In genomic region chr16:80362816-80363215, GRCh38 we compare ENCODE assay signal across 34 cellular contexts.
"Had no signal": no experiment of that assay in that cellular context is flagged by ENCODE, and none has a peak within 500 bp of the region (broad histone marks: within the 10 kb centered on the region; RNA-seq: fewer than 3 reads in every experiment).

No MANE protein-coding gene starts in this region.

- H3K27me3 Mint-ChIP-seq: activated CD8-positive, alpha-beta T cell treated with anti-CD3 and anti-CD28 coated beads for 36 hours had no signal

- H3K36me3 Mint-ChIP-seq: activated CD4-positive, alpha-beta memory T cell treated with anti-CD3 and anti-CD28 coated beads for 36 hours; activated naive CD4-positive, alpha-beta T cell treated with anti-CD3 and anti-CD28 coated beads, Interleukin-2, amount 50 U/mL, for 72 hours; activated naive CD8-positive, alpha-beta T cell treated with anti-CD3 and anti-CD28 coated beads for 36 hours had no signal

- H3K4me1 Mint-ChIP-seq: activated B cell treated with CpG ODN at 0.5 μM for 24 hours; activated CD4-positive, alpha-beta T cell treated with anti-CD3 and anti-CD28 coated beads, Interleukin-2, amount 10 ng/mL, durations not matched to agents 24 days and 14 days; activated naive CD8-positive, alpha-beta T cell treated with anti-CD3 and anti-CD28 coated beads for 36 hours; activated T-helper 17 cell treated with anti-CD3 and anti-CD28 coated beads, Interleukin-2, amount 50 U/mL, for 72 hours had no signal

- H3K27me3 ChIP-seq: adrenal gland, body of pancreas, brain microvascular endothelial cell, breast epithelium had no signal

- H3K36me3 ChIP-seq: adrenal gland, brain microvascular endothelial cell, breast epithelium had no signal

- H3K9me3 ChIP-seq: adrenal gland, body of pancreas, breast epithelium had no signal

- H3K4me3 Mint-ChIP-seq: activated B cell treated with CpG ODN at 0.5 μM for 24 hours; activated CD4-positive, alpha-beta memory T cell treated with anti-CD3 and anti-CD28 coated beads for 36 hours; activated CD4-positive, alpha-beta T cell treated with anti-CD3 and anti-CD28 coated beads, Interleukin-2, amount 10 ng/mL, durations not matched to agents 24 days and 14 days; activated CD8-positive, alpha-beta T cell treated with anti-CD3 and anti-CD28 coated beads for 36 hours; activated naive CD4-positive, alpha-beta T cell treated with anti-CD3 and anti-CD28 coated beads for 36 hours; activated naive CD8-positive, alpha-beta T cell treated with anti-CD3 and anti-CD28 coated beads for 36 hours; activated T-cell treated with anti-CD3 and anti-CD28 coated beads, Interleukin-2, amount 50 U/mL, for 4 hours; activated T-cell treated with anti-CD3 and anti-CD28 coated beads, Interleukin-2, amount 50 U/mL, for 72 hours; activated T-helper 1 cell treated with anti-CD3 and anti-CD28 coated beads, Interleukin-12 subunit alpha, Interleukin-12 subunit beta, Interleukin-2, Interleukin-4 antibody, amounts not matched to agents 30 ng/mL and 10 ng/mL and 1 ng/mL, durations not matched to agents 14 hours and 24 hours and 36 hours; activated T-helper 17 cell treated with anti-CD3 and anti-CD28 coated beads, Interleukin-2, amount 50 U/mL, for 72 hours; T-helper 1 cell treated with Interleukin-12 subunit alpha and Interleukin-12 subunit beta and Interleukin-4 antibody, amounts not matched to agents 30 μg/mL and 1 μg/mL, for 36 hours; T-helper 2 cell treated with Interferon-gamma antibody and Interleukin-4, amounts not matched to agents 5 μg/mL and 100 μg/mL, for 36 hours had no signal

- DNase-seq: activated B cell treated with CpG ODN at 0.5 μM for 24 hours; activated CD4-positive, alpha-beta memory T cell treated with anti-CD3 and anti-CD28 coated beads for 36 hours; activated CD4-positive, alpha-beta T cell treated with anti-CD3 and anti-CD28 coated beads for 4 hours; activated CD4-positive, alpha-beta T cell treated with anti-CD3 and anti-CD28 coated beads, Interleukin-2, amount 10 ng/mL, durations not matched to agents 24 days and 14 days; activated CD4-positive, alpha-beta T cell treated with anti-CD3 and anti-CD28 coated beads, Interleukin-2, amount 50 U/mL, for 1 hour; activated CD4-positive, alpha-beta T cell treated with anti-CD3 and anti-CD28 coated beads, Interleukin-2, amount 50 U/mL, for 4 hours; activated CD4-positive, CD25-positive, alpha-beta regulatory T cell treated with anti-CD3 and anti-CD28 coated beads, Interleukin-2, amount 50 U/mL, for 72 hours; activated CD8-positive, alpha-beta memory T cell treated with anti-CD3 and anti-CD28 coated beads, Interleukin-2, amount 50 U/mL, for 4 hours; activated CD8-positive, alpha-beta T cell treated with anti-CD3 and anti-CD28 coated beads for 36 hours; activated effector memory CD4-positive, alpha-beta T cell treated with anti-CD3 and anti-CD28 coated beads, Interleukin-2, amount 50 U/mL, for 16 hours; activated gamma-delta T cell treated with Interleukin-2 at 50 U/mL for 16 hours; activated naive CD4-positive, alpha-beta T cell; activated naive CD4-positive, alpha-beta T cell treated with anti-CD3 and anti-CD28 coated beads for 36 hours; activated naive CD4-positive, alpha-beta T cell treated with anti-CD3 and anti-CD28 coated beads, Interleukin-2, amount 50 U/mL, for 16 hours; activated naive CD8-positive, alpha-beta T cell treated with anti-CD3 and anti-CD28 coated beads for 36 hours; activated T-cell treated with anti-CD3 and anti-CD28 coated beads for 4 hours; activated T-cell treated with anti-CD3 and anti-CD28 coated beads, Interleukin-2, amount 50 U/mL, for 1 hour; activated T-cell treated with anti-CD3 and anti-CD28 coated beads, Interleukin-2, amount 50 U/mL, for 4 hours; activated T-cell treated with anti-CD3 and anti-CD28 coated beads, Interleukin-2, amount 50 U/mL, for 72 hours; adrenal gland; amniotic stem cell; aorta; body of pancreas; brain microvascular endothelial cell; central memory CD4-positive, alpha-beta T cell; T-helper 2 cell; T-helper 9 cell had no signal

- H3K9me3 Mint-ChIP-seq: activated B cell treated with CpG ODN at 0.5 μM for 24 hours; activated CD4-positive, alpha-beta memory T cell treated with anti-CD3 and anti-CD28 coated beads for 36 hours; activated CD4-positive, alpha-beta T cell treated with anti-CD3 and anti-CD28 coated beads, Interleukin-2, amount 10 ng/mL, durations not matched to agents 24 days and 14 days; activated CD8-positive, alpha-beta T cell treated with anti-CD3 and anti-CD28 coated beads for 36 hours; activated naive CD4-positive, alpha-beta T cell treated with anti-CD3 and anti-CD28 coated beads for 36 hours; activated naive CD4-positive, alpha-beta T cell treated with anti-CD3 and anti-CD28 coated beads, Interleukin-2, amount 50 U/mL, for 72 hours; activated naive CD8-positive, alpha-beta T cell treated with anti-CD3 and anti-CD28 coated beads for 36 hours; activated T-cell treated with anti-CD3 and anti-CD28 coated beads, Interleukin-2, amount 50 U/mL, for 4 hours; activated T-cell treated with anti-CD3 and anti-CD28 coated beads, Interleukin-2, amount 50 U/mL, for 72 hours; activated T-helper 1 cell treated with anti-CD3 and anti-CD28 coated beads, Interleukin-12 subunit alpha, Interleukin-12 subunit beta, Interleukin-2, Interleukin-4 antibody, amounts not matched to agents 30 ng/mL and 10 ng/mL and 1 ng/mL, durations not matched to agents 14 hours and 24 hours and 36 hours; activated T-helper 17 cell treated with anti-CD3 and anti-CD28 coated beads, Interleukin-2, amount 50 U/mL, for 72 hours; T-helper 1 cell treated with Interleukin-12 subunit alpha and Interleukin-12 subunit beta and Interleukin-4 antibody, amounts not matched to agents 30 μg/mL and 1 μg/mL, for 36 hours; T-helper 2 cell treated with Interferon-gamma antibody and Interleukin-4, amounts not matched to agents 5 μg/mL and 100 μg/mL, for 36 hours had no signal

- ATAC-seq: activated CD8-positive, alpha-beta T cell treated with anti-CD3 and anti-CD28 coated beads for 36 hours; activated naive CD4-positive, alpha-beta T cell treated with anti-CD3 and anti-CD28 coated beads, Interleukin-2, amount 50 U/mL, for 72 hours; activated T-cell treated with anti-CD3 and anti-CD28 coated beads, Interleukin-2, amount 50 U/mL, for 4 hours; activated T-cell treated with anti-CD3 and anti-CD28 coated beads, Interleukin-2, amount 50 U/mL, for 72 hours; activated T-helper 17 cell treated with anti-CD3 and anti-CD28 coated beads, Interleukin-2, amount 50 U/mL, for 72 hours; body of pancreas had no signal

- H3K4me1 ChIP-seq: adrenal gland, body of pancreas, breast epithelium had no signal

- H3K27ac ChIP-seq: adrenal gland, body of pancreas, brain microvascular endothelial cell, breast epithelium, VCaP had no signal

- H3K4me3 ChIP-seq: adrenal gland, body of pancreas, breast epithelium had no signal

- H3K27ac Mint-ChIP-seq: activated B cell treated with CpG ODN at 0.5 μM for 24 hours; activated CD4-positive, alpha-beta memory T cell treated with anti-CD3 and anti-CD28 coated beads for 36 hours; activated CD4-positive, alpha-beta T cell treated with anti-CD3 and anti-CD28 coated beads, Interleukin-2, amount 10 ng/mL, durations not matched to agents 24 days and 14 days; activated CD8-positive, alpha-beta T cell treated with anti-CD3 and anti-CD28 coated beads for 36 hours; activated naive CD4-positive, alpha-beta T cell treated with anti-CD3 and anti-CD28 coated beads for 36 hours; activated naive CD4-positive, alpha-beta T cell treated with anti-CD3 and anti-CD28 coated beads, Interleukin-2, amount 50 U/mL, for 72 hours; activated naive CD8-positive, alpha-beta T cell treated with anti-CD3 and anti-CD28 coated beads for 36 hours; activated T-cell treated with anti-CD3 and anti-CD28 coated beads, Interleukin-2, amount 50 U/mL, for 72 hours; activated T-helper 1 cell treated with anti-CD3 and anti-CD28 coated beads, Interleukin-12 subunit alpha, Interleukin-12 subunit beta, Interleukin-2, Interleukin-4 antibody, amounts not matched to agents 30 ng/mL and 10 ng/mL and 1 ng/mL, durations not matched to agents 14 hours and 24 hours and 36 hours; activated T-helper 17 cell treated with anti-CD3 and anti-CD28 coated beads, Interleukin-2, amount 50 U/mL, for 72 hours; T-helper 1 cell treated with Interleukin-12 subunit alpha and Interleukin-12 subunit beta and Interleukin-4 antibody, amounts not matched to agents 30 μg/mL and 1 μg/mL, for 36 hours; T-helper 2 cell treated with Interferon-gamma antibody and Interleukin-4, amounts not matched to agents 5 μg/mL and 100 μg/mL, for 36 hours had no signal
